Comparison of ENCODE assay signal across 8 cellular contexts in genomic region chr10:80461208-80462183, GRCh38. TPM values are rescaled to one million over a fixed set of nuclear protein-coding genes. Genes with fewer than 3 reads are reported as not detected.
DNase-seq lines count a peak whose midpoint lies in the region; ATAC-seq lines count a peak whose summit lies in the region.

No MANE protein-coding gene starts in this region.

- peaks cover 56% of the 10 kb centered on the region for H3K4me1 ChIP-seq in right cardiac atrium (ENCODE audit: control insufficient read depth, insufficient read depth, low read length)

- intact Hi-C loops in right cardiac atrium (cut with DNase I) = loop anchor here in 1 of 4 donors (5.0 kb wide), 1 partner anchor 36 kb away; no protein-coding TSS in a partner anchor

- WGBS in right cardiac atrium = 66% methylated on average over 8 of the region's 8 CpGs

- H3K9me3 ChIP-seq in right cardiac atrium (ENCODE audit: control insufficient read depth, low read length) = no peaks in the 10 kb centered on the region

- peaks cover 99% of the 10 kb centered on the region for H3K4me1 Mint-ChIP-seq in activated T-cell treated with anti-CD3 and anti-CD28 coated beads, Interleukin-2, amount 50 U/mL, for 4 hours (ENCODE audit: low read depth)
- peaks cover 93% of the 10 kb centered on the region for H3K4me1 Mint-ChIP-seq in stimulated activated memory B cell treated with anti-CD40 and anti-IgM and Interleukin-4, amounts not matched to agents 10 μg/mL and 1 μg/mL and 100 μg/mL, for 72 hours

- peak overlapping the region; percentile 97 for H3K4me3 Mint-ChIP-seq in activated T-cell treated with anti-CD3 and anti-CD28 coated beads, Interleukin-2, amount 50 U/mL, for 4 hours
- no peak overlapping the region for H3K4me3 Mint-ChIP-seq in stimulated activated memory B cell treated with anti-CD40 and anti-IgM and Interleukin-4, amounts not matched to agents 10 μg/mL and 1 μg/mL and 100 μg/mL, for 72 hours

- no peak for ATAC-seq in activated T-cell treated with anti-CD3 and anti-CD28 coated beads, Interleukin-2, amount 50 U/mL, for 4 hours
- no peak for ATAC-seq in right cardiac atrium
- ATAC-seq in stimulated activated memory B cell treated with anti-CD40 and anti-IgM and Interleukin-4, amounts not matched to agents 10 μg/mL and 1 μg/mL and 100 μg/mL, for 72 hours = no peak
- no peak for ATAC-seq in HG02840 (IDR thresholded peaks at IDR 0.05; ENCODE audit: low FRiP score, unreplicated experiment)

- peak overlapping the region; percentile 82 for H3K27ac Mint-ChIP-seq in stimulated activated memory B cell treated with anti-CD40 and anti-IgM and Interleukin-4, amounts not matched to agents 10 μg/mL and 1 μg/mL and 100 μg/mL, for 72 hours

- H3K4me3 ChIP-seq in right cardiac atrium (ENCODE audit: low read length) = no peak overlapping the region

- peak overlapping the region; percentile 74 for H3K27ac ChIP-seq in right cardiac atrium (ENCODE audit: low read length)

- H3K9me3 Mint-ChIP-seq in activated T-cell treated with anti-CD3 and anti-CD28 coated beads, Interleukin-2, amount 50 U/mL, for 4 hours = no peaks in the 10 kb centered on the region
- no peaks in the 10 kb centered on the region for H3K9me3 Mint-ChIP-seq in stimulated activated memory B cell treated with anti-CD40 and anti-IgM and Interleukin-4, amounts not matched to agents 10 μg/mL and 1 μg/mL and 100 μg/mL, for 72 hours

- DNase-seq in NCI-H82 (lab: John Stamatoyannopoulos, UW) (peak; percentile 12), NCI-H82 treated with DMSO at 0.1 percent for 48 hours (lab: John Stamatoyannopoulos, UW; ENCODE audit: unreplicated experiment) (no peak), right cardiac atrium (peak in 2 of 3 donors; percentile 35 to 45), HK-2 (ENCODE audit: unreplicated experiment) (no peak), UCSD-AML1 (lab: John Stamatoyannopoulos, UW; ENCODE audit: unreplicated experiment) (no peak)
- DNase-seq in activated T-cell treated with anti-CD3 and anti-CD28 coated beads, Interleukin-2, amount 50 U/mL, for 4 hours = no peak

- H3K36me3 Mint-ChIP-seq in activated T-cell treated with anti-CD3 and anti-CD28 coated beads, Interleukin-2, amount 50 U/mL, for 4 hours (ENCODE audit: insufficient read depth) = peaks cover 2% of the 10 kb centered on the region
- H3K36me3 Mint-ChIP-seq in stimulated activated memory B cell treated with anti-CD40 and anti-IgM and Interleukin-4, amounts not matched to agents 10 μg/mL and 1 μg/mL and 100 μg/mL, for 72 hours = no peaks in the 10 kb centered on the region

- H3K27me3 ChIP-seq in right cardiac atrium (ENCODE audit: control insufficient read depth, insufficient read depth) = no peaks in the 10 kb centered on the region

- H3K27me3 Mint-ChIP-seq in activated T-cell treated with anti-CD3 and anti-CD28 coated beads, Interleukin-2, amount 50 U/mL, for 4 hours (ENCODE audit: low read depth) = no peaks in the 10 kb centered on the region
- H3K27me3 Mint-ChIP-seq in stimulated activated memory B cell treated with anti-CD40 and anti-IgM and Interleukin-4, amounts not matched to agents 10 μg/mL and 1 μg/mL and 100 μg/mL, for 72 hours = no peaks in the 10 kb centered on the region

RNA-seq across cellular contexts. Expression of gene TSPAN14, which starts 7.4 kb away (rescaled TPM):
- 10 to 100 TPM; 31.8 to 36.2 (median 35.0) TPM for total RNA-seq in activated T-cell treated with anti-CD3 and anti-CD28 coated beads, Interleukin-2, amount 50 U/mL, for 4 hours
- total RNA-seq in right cardiac atrium = 10 to 100 TPM; 24.4 to 44.1 (median 34.1) TPM
- 27.6 TPM for polyA plus RNA-seq in right cardiac atrium

RNA-seq across cellular contexts. Expression of gene PRXL2A, which starts 53.1 kb away (rescaled TPM):
- total RNA-seq in activated T-cell treated with anti-CD3 and anti-CD28 coated beads, Interleukin-2, amount 50 U/mL, for 4 hours = 10 to 100 TPM in 2 of 3 donors, 1 to 10 TPM in 1; 6.1 to 11.1 (median 10.8) TPM
- total RNA-seq in right cardiac atrium = 100 to 1,000 TPM in 2 of 4 donors, 10 to 100 TPM in 2; 91.3 to 162 (median 100) TPM
- 105 TPM for polyA plus RNA-seq in right cardiac atrium

Comparison
In these comparisons a context has a peak if more than half of its experiments do, and no peak if none do; other contexts are left out.
1. DNase-seq: peak in NCI-H82 (single experiment) and right cardiac atrium (2 of 3); none in NCI-H82 treated with DMSO at 0.1 percent for 48 hours (single experiment), activated T-cell treated with anti-CD3 and anti-CD28 coated beads, Interleukin-2, amount 50 U/mL, for 4 hours (single experiment), HK-2 (single experiment) and UCSD-AML1 (single experiment).
2. RNA of gene PRXL2A, which starts 53.1 kb away (total RNA-seq): 91.3 to 162 TPM in right cardiac atrium; 6.1 to 11.1 TPM in activated T-cell treated with anti-CD3 and anti-CD28 coated beads, Interleukin-2, amount 50 U/mL, for 4 hours; every median in the first group is over 4 times any median in the second.